Comparison of ENCODE assay signal across 8 cellular contexts in the genomic region with DNA sequence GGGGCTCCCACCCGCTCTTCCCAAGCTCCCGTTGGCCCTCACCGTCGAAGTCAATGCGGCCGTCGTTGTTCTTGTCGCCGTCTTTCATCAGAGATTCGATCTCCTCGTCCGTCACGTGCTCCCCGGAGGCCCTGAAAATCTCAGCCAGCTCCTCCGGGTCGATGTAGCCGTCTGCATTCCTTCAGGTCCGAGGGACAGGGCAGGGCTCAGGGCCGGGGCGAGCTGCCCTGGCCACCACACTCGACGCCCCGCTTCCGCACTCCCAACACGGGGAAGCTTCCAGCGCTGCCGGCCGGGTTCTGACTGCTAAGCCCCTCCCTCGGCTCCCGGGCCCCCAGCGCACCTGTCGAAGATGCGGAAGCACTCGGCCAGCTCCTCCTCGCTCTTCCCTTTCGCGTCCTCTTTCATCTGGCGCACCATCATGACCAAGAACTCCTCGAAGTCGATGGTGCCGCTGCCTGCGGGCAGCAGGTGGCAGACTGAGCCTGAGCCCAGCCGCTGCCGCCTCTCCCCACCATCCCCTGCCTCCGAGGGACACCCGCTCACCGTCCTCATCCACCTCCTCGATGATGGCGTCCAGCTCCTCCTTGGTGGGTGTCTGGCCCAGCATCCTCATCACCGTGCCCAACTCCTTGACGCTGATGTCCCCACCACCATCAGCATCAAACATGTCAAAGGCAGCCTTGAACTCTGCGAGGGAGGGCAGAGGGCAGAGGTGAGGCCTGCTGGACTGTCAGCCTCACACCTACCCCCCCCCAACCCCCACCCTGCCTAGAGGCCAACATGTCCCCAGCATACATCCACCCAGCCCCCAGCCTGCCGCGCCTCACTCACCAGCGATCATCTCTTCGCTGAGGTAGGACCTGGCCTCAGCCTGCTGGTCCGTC. TPM values are rescaled to one million over a fixed set of nuclear protein-coding genes. Genes with fewer than 3 reads are reported as not detected.
DNase-seq lines count a peak whose midpoint lies in the region; ATAC-seq and TF ChIP-seq lines count a peak whose summit lies in the region.

No MANE protein-coding gene starts in this region.

- DNase-seq in PC-9: peak; percentile 20 to 25
- DNase-seq in activated naive CD8-positive, alpha-beta T cell treated with anti-CD3 and anti-CD28 coated beads, Interleukin-2, amount 10 ng/mL, durations not matched to agents 7 days and 5 days: peak; percentile 60
- DNase-seq in hepatocyte (ENCODE audit: low spot score): peak; percentile 59
- DNase-seq in stimulated activated CD4-positive, alpha-beta T cell treated with anti-CD3 and anti-CD28 coated beads, Interleukin-12 subunit alpha, Interleukin-12 subunit beta, amount 100 ng/mL, for 48 hours (ENCODE audit: low read depth in 2 of 3, low spot score in 1 of 3): peak in 2 of 3 donors; percentile 26 to 41
- DNase-seq in NCI-H1048 (lab: John Stamatoyannopoulos, UW): no peak
- no peak for DNase-seq in NCI-H1436 (lab: John Stamatoyannopoulos, UW)
- no peak for DNase-seq in middle frontal gyrus (ENCODE audit: extremely low spot score, low spot score)

- CTCF ChIA-PET in PC-9 (lab: Charles Lee): no interaction called here

- H3F3A ChIP-seq in PC-9 (ENCODE audit: insufficient read depth, low read depth): peaks cover 28% of the 10 kb centered on the region; the same call in 1 of the 2 replicates

- H3K27ac Mint-ChIP-seq in activated naive CD8-positive, alpha-beta T cell treated with anti-CD3 and anti-CD28 coated beads, Interleukin-2, amount 10 ng/mL, durations not matched to agents 7 days and 5 days: peak overlapping the region; percentile 64

- WGBS in hepatocyte (ENCODE audit: low lambda C conversion rate, missing lambda C conversion rate): 39% methylated on average over 41 of the region's 57 CpGs

- peaks cover 3% of the 10 kb centered on the region for H3K36me3 Mint-ChIP-seq in activated naive CD8-positive, alpha-beta T cell treated with anti-CD3 and anti-CD28 coated beads, Interleukin-2, amount 10 ng/mL, durations not matched to agents 7 days and 5 days

- ATAC-seq in activated naive CD8-positive, alpha-beta T cell treated with anti-CD3 and anti-CD28 coated beads, Interleukin-2, amount 10 ng/mL, durations not matched to agents 7 days and 5 days (ENCODE audit: low read depth): peak; percentile 78

- H3K27me3 ChIP-seq in PC-9 (ENCODE audit: insufficient read depth, low read depth) (no peaks in the 10 kb centered on the region), hepatocyte (no peaks in the 10 kb centered on the region)

- POLR2A ChIA-PET in PC-9 (lab: Charles Lee; ENCODE audit: unreplicated experiment): interaction anchor here (0.5 kb wide), 1 partner anchor 387 kb away, joined by 4 read pairs; no protein-coding TSS in a partner anchor
- POLR2A ChIA-PET in activated naive CD8-positive, alpha-beta T cell treated with anti-CD3 and anti-CD28 coated beads, Interleukin-2, amount 10 ng/mL, durations not matched to agents 7 days and 5 days (lab: Charles Lee): interaction anchor here (0.6 to 1.8 kb wide), 4 partner anchors 9 to 301 kb away, joined by 4 to 15 read pairs (median 6); a partner anchor contains a TSS

- TF ChIP-seq CTCF in GM12873 (IDR thresholded peaks at IDR 0.05; ENCODE audit: insufficient read depth, low read depth, low read length, missing control alignments) (peak; percentile 63), PC-9 (conservative IDR thresholded peaks at IDR 0.05) (0 out of 2 replicates have a peak, but pooled peaks have one; percentile 17), hepatocyte (IDR thresholded peaks at IDR 0.05; ENCODE audit: poor library complexity) (peak; percentile 52)

- H3K9me3 Mint-ChIP-seq in activated naive CD8-positive, alpha-beta T cell treated with anti-CD3 and anti-CD28 coated beads, Interleukin-2, amount 10 ng/mL, durations not matched to agents 7 days and 5 days: no peaks in the 10 kb centered on the region

- intact Hi-C loops in PC-9 (cut with micrococcal nuclease; ENCODE audit: unreplicated experiment): no loop called here

- H2AFZ ChIP-seq in PC-9 (no peak overlapping the region), hepatocyte (peak overlapping the region; percentile 45)

- H3K9me2 ChIP-seq in PC-9 (ENCODE audit: insufficient read depth) (no peaks in the 10 kb centered on the region), hepatocyte (replicated peaks; ENCODE audit: insufficient read depth) (no peaks in the 10 kb centered on the region)

- H3K27ac ChIP-seq in PC-9 (no peak overlapping the region), hepatocyte (no peak overlapping the region)

- H3K4me1 ChIP-seq in PC-9 (replicated peaks; ENCODE audit: insufficient read depth) (peaks cover 16% of the 10 kb centered on the region), hepatocyte (ENCODE audit: insufficient read depth) (peaks cover 4% of the 10 kb centered on the region)

- H3K9me3 ChIP-seq in PC-9 (ENCODE audit: insufficient read depth, low read depth) (no peaks in the 10 kb centered on the region), hepatocyte (ENCODE audit: low read depth) (no peaks in the 10 kb centered on the region)

- peak overlapping the region; percentile 80 for H3K4me3 Mint-ChIP-seq in activated naive CD8-positive, alpha-beta T cell treated with anti-CD3 and anti-CD28 coated beads, Interleukin-2, amount 10 ng/mL, durations not matched to agents 7 days and 5 days

- H4K20me1 ChIP-seq in PC-9 (ENCODE audit: insufficient read depth) (no peaks in the 10 kb centered on the region), hepatocyte (ENCODE audit: insufficient read depth, poor library complexity, severe bottlenecking) (no peaks in the 10 kb centered on the region)

- H3K4me1 Mint-ChIP-seq in activated naive CD8-positive, alpha-beta T cell treated with anti-CD3 and anti-CD28 coated beads, Interleukin-2, amount 10 ng/mL, durations not matched to agents 7 days and 5 days: peaks cover 21% of the 10 kb centered on the region

- no peaks in the 10 kb centered on the region for H3K79me2 ChIP-seq in PC-9 (ENCODE audit: low read depth)
- H3K79me2 ChIP-seq in hepatocyte: no peaks in the 10 kb centered on the region

- H3K27me3 Mint-ChIP-seq in activated naive CD8-positive, alpha-beta T cell treated with anti-CD3 and anti-CD28 coated beads, Interleukin-2, amount 10 ng/mL, durations not matched to agents 7 days and 5 days: peaks cover 36% of the 10 kb centered on the region

- H3K4me3 ChIP-seq in PC-9 (no peak overlapping the region), hepatocyte (no peak overlapping the region)

- H3K4me2 ChIP-seq in PC-9: no peak overlapping the region
- peak overlapping the region; percentile 68 for H3K4me2 ChIP-seq in hepatocyte

- H3K36me3 ChIP-seq in PC-9 (ENCODE audit: low read depth) (no peaks in the 10 kb centered on the region), hepatocyte (replicated peaks; ENCODE audit: insufficient read depth, low read depth) (no peaks in the 10 kb centered on the region)

- BruUV-seq in PC-9 (replicated peaks; lab: Mats Ljungman, UMichigan): no TSS peak

RNA-seq across cellular contexts. Expression of a gene that starts 2.9 kb away (rescaled TPM):
- total RNA-seq in PC-9 (2021) (1.3 TPM in 1 of 2 replicates, not detected in the other), hepatocyte (0.63 TPM in 1 of 2 replicates, not detected in the other)
- total RNA-seq in activated naive CD8-positive, alpha-beta T cell treated with anti-CD3 and anti-CD28 coated beads, Interleukin-2, amount 10 ng/mL, durations not matched to agents 7 days and 5 days: not detected
- polyA plus RNA-seq in hepatocyte: 0.51 and 1.8 TPM in 2 replicates

RNA-seq across cellular contexts. Expression of a gene that starts 9.4 kb away (rescaled TPM):
- total RNA-seq in PC-9 (2021): 9.8 and 13.3 TPM in 2 replicates
- total RNA-seq in activated naive CD8-positive, alpha-beta T cell treated with anti-CD3 and anti-CD28 coated beads, Interleukin-2, amount 10 ng/mL, durations not matched to agents 7 days and 5 days: 1 to 10 TPM; 2.0 to 2.5 TPM
- 19.3 and 30.0 TPM in 2 replicates for total RNA-seq in hepatocyte
- polyA plus RNA-seq in hepatocyte: 32.1 and 32.5 TPM in 2 replicates

RNA-seq across cellular contexts. Expression of a gene that starts 11.7 kb away (rescaled TPM):
- total RNA-seq in PC-9 (2021) (207 TPM in 2 replicates), hepatocyte (21.9 and 26.7 TPM in 2 replicates)
- total RNA-seq in activated naive CD8-positive, alpha-beta T cell treated with anti-CD3 and anti-CD28 coated beads, Interleukin-2, amount 10 ng/mL, durations not matched to agents 7 days and 5 days: 100 to 1,000 TPM; 153 to 154 TPM
- 46.9 and 49.0 TPM in 2 replicates for polyA plus RNA-seq in hepatocyte

RNA-seq across cellular contexts. Expression of a gene that starts 32.4 kb away (rescaled TPM):
- total RNA-seq in PC-9 (2021): 53.4 and 56.6 TPM in 2 replicates
- 10 to 100 TPM; 29.0 to 30.9 TPM for total RNA-seq in activated naive CD8-positive, alpha-beta T cell treated with anti-CD3 and anti-CD28 coated beads, Interleukin-2, amount 10 ng/mL, durations not matched to agents 7 days and 5 days
- 18.8 and 25.2 TPM in 2 replicates for total RNA-seq in hepatocyte
- 60.3 and 65.1 TPM in 2 replicates for polyA plus RNA-seq in hepatocyte

RNA-seq across cellular contexts. Expression of a gene that starts 32.5 kb away (rescaled TPM):
- total RNA-seq in PC-9 (2021) (21.6 and 22.4 TPM in 2 replicates), hepatocyte (0.72 and 2.6 TPM in 2 replicates)
- not detected for total RNA-seq in activated naive CD8-positive, alpha-beta T cell treated with anti-CD3 and anti-CD28 coated beads, Interleukin-2, amount 10 ng/mL, durations not matched to agents 7 days and 5 days
- 9.9 and 16.8 TPM in 2 replicates for polyA plus RNA-seq in hepatocyte

Comparison
In these comparisons a context has a peak if more than half of its experiments do, and no peak if none do; other contexts are left out.
1. DNase-seq: peak in PC-9 (2 of 2), activated naive CD8-positive, alpha-beta T cell treated with anti-CD3 and anti-CD28 coated beads, Interleukin-2, amount 10 ng/mL, durations not matched to agents 7 days and 5 days (single experiment), hepatocyte (single experiment) and stimulated activated CD4-positive, alpha-beta T cell treated with anti-CD3 and anti-CD28 coated beads, Interleukin-12 subunit alpha, Interleukin-12 subunit beta, amount 100 ng/mL, for 48 hours (2 of 3); none in NCI-H1048 (single experiment), NCI-H1436 (single experiment) and middle frontal gyrus (single experiment).
2. Peak in every context shown above with its lines, with median percentiles within 50 percentile points of each other: CTCF ChIP-seq.